In the genomic region with DNA sequence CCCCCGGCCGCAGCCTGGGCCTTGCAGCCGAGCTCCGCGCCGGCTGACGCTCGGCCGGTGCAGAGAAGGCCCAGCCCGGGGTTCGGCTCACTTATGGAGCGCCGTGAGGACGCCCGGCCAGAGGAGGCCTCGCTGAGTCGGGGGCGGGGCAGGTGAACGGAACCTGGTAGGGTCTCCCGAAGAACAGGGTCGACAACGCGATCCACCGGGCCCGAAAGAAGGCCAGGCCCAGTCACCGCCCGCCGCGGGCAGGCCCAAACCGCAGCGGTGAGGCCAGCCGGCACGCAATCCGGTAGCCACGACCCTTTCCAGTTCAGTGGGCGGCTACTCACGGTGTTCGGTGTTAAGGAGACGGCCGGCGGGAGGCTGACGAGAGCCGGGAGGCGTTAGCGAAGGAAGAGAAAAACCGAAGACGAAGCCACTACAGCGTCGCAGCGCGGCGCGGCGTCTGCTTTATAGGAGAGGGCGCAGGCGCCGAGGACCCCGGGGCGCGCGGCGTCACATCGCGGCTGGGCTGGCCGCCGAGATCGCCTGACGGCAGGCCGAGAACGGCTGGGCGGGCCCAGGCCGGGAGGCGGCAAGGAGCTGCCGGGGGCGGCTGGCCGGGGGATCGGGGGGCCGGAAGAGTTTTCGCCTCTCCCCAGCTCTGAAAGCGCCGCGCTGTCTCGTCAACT, we compare ENCODE assay signal across 1 cellular context.
TF ChIP-seq lines count a peak whose summit lies in the region.

A gene (minus strand): TSS at position 428 of the 674 bp plus-strand sequence. CDS start 2,928 bp downstream, outside the sequence.

TF ChIP-seq in GM12878, 131 proteins besides CTCF, POLR2A, EP300 and RAD21 (continued from another document):
- TF ChIP-seq, protein P1, sequence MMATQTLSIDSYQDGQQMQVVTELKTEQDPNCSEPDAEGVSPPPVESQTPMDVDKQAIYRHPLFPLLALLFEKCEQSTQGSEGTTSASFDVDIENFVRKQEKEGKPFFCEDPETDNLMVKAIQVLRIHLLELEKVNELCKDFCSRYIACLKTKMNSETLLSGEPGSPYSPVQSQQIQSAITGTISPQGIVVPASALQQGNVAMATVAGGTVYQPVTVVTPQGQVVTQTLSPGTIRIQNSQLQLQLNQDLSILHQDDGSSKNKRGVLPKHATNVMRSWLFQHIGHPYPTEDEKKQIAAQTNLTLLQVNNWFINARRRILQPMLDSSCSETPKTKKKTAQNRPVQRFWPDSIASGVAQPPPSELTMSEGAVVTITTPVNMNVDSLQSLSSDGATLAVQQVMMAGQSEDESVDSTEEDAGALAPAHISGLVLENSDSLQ (IDR thresholded peaks at IDR 0.05) = no peak
- TF ChIP-seq FOXK2 (IDR thresholded peaks at IDR 0.05) (no peak), SUZ12 (IDR thresholded peaks at IDR 0.05; ENCODE audit: unreplicated experiment) (no peak), NFYA (IDR thresholded peaks at IDR 0.05; ENCODE audit: borderline replicate concordance, low read depth, low read length) (no peak), TARDBP (IDR thresholded peaks at IDR 0.05; ENCODE audit: borderline replicate concordance) (no peak; the same call in 1 of the 2 replicates), WRNIP1 (IDR thresholded peaks at IDR 0.05; ENCODE audit: borderline replicate concordance, low read depth, low read length) (no peak), CHD1 (IDR thresholded peaks at IDR 0.05; ENCODE audit: low read depth, low read length) (peak; percentile 56; the same call in 1 of the 2 replicates), MXI1 (IDR thresholded peaks at IDR 0.05; ENCODE audit: low read depth, low read length) (peak; percentile 74), RUNX3 (IDR thresholded peaks at IDR 0.05; ENCODE audit: low read length) (peak; percentile 71), PAX5 (IDR thresholded peaks at IDR 0.05; ENCODE audit: borderline replicate concordance, low read depth, low read length) (peak; percentile 57), NR2C1 (IDR thresholded peaks at IDR 0.05) (0 out of 2 replicates have a peak, but pooled peaks have one; percentile 39)
- TF ChIP-seq, protein P2, sequence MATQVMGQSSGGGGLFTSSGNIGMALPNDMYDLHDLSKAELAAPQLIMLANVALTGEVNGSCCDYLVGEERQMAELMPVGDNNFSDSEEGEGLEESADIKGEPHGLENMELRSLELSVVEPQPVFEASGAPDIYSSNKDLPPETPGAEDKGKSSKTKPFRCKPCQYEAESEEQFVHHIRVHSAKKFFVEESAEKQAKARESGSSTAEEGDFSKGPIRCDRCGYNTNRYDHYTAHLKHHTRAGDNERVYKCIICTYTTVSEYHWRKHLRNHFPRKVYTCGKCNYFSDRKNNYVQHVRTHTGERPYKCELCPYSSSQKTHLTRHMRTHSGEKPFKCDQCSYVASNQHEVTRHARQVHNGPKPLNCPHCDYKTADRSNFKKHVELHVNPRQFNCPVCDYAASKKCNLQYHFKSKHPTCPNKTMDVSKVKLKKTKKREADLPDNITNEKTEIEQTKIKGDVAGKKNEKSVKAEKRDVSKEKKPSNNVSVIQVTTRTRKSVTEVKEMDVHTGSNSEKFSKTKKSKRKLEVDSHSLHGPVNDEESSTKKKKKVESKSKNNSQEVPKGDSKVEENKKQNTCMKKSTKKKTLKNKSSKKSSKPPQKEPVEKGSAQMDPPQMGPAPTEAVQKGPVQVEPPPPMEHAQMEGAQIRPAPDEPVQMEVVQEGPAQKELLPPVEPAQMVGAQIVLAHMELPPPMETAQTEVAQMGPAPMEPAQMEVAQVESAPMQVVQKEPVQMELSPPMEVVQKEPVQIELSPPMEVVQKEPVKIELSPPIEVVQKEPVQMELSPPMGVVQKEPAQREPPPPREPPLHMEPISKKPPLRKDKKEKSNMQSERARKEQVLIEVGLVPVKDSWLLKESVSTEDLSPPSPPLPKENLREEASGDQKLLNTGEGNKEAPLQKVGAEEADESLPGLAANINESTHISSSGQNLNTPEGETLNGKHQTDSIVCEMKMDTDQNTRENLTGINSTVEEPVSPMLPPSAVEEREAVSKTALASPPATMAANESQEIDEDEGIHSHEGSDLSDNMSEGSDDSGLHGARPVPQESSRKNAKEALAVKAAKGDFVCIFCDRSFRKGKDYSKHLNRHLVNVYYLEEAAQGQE (IDR thresholded peaks at IDR 0.05; ENCODE audit: low read depth, low read length) = peak; percentile 28; the same call in 1 of the 2 replicates
